7 cellular contexts compared by ENCODE assay signal in the genomic region with DNA sequence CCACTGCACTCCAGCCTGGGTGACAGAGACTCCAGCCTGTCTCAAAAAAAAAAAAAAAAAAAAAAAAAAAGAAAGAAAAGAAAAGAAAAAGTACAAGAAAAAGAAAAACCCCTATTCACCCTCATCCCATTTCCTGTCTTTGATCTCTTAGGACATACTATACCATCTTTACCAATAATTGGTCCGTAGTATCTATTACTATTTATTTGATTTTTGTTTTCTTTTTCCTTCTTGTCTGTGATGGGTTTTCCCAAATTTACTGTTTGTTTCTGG. TPM values are rescaled to one million over a fixed set of nuclear protein-coding genes. Genes with fewer than 3 reads are reported as not detected.
DNase-seq lines count a peak whose midpoint lies in the region; ATAC-seq and TF ChIP-seq lines count a peak whose summit lies in the region.

No MANE protein-coding gene starts in this region.

- no peaks in the 10 kb centered on the region for H3K9me2 ChIP-seq in GM23248 (ENCODE audit: insufficient read depth)

- ATAC-seq in psoas muscle, result no peak
- no peak for ATAC-seq in GM21526 (IDR thresholded peaks at IDR 0.05; ENCODE audit: low FRiP score, unreplicated experiment)
- ATAC-seq in GM21515 (IDR thresholded peaks at IDR 0.05; ENCODE audit: unreplicated experiment), result no peak

- H3K36me3 ChIP-seq in GM23248 (ENCODE audit: low read depth), result no peaks in the 10 kb centered on the region
- H3K36me3 ChIP-seq in NT2/D1 (ENCODE audit: insufficient read depth, insufficient read length, low read length), result no peaks in the 10 kb centered on the region
- no peaks in the 10 kb centered on the region for H3K36me3 ChIP-seq in ectodermal cell (ENCODE audit: control insufficient read depth, insufficient read depth, low read length)
- H3K36me3 ChIP-seq in psoas muscle (ENCODE audit: insufficient read depth in 1 of 2, low read depth in 1 of 2), result no peaks in the 10 kb centered on the region

- H3K4me3 ChIP-seq in GM23248, result peak overlapping the region; percentile 97
- peak overlapping the region; percentile 56 for H3K4me3 ChIP-seq in NT2/D1 (ENCODE audit: insufficient read length, low read depth)
- H3K4me3 ChIP-seq in ectodermal cell (ENCODE audit: insufficient read depth, low read depth, low read length), result peak overlapping the region; percentile 79
- peak overlapping the region; percentile 76 for H3K4me3 ChIP-seq in psoas muscle

- H3K9ac ChIP-seq in GM23248 (0 out of 2 replicates have a peak overlapping the region, but pooled peaks have one; percentile 77), NT2/D1 (ENCODE audit: insufficient read length, low read depth) (no peak overlapping the region)

- peak overlapping the region; percentile 86 for H3K4me2 ChIP-seq in GM23248 (ENCODE audit: unreplicated experiment)

- TF ChIP-seq CTCF in psoas muscle (IDR thresholded peaks at IDR 0.05), result no peak

- H3K27ac ChIP-seq in GM23248 (peak overlapping the region; percentile 63; the same call in 1 of the 2 replicates), ectodermal cell (ENCODE audit: insufficient read depth, low read depth, low read length, poor library complexity, severe bottlenecking) (no peak overlapping the region), psoas muscle (peak overlapping the region; percentile 74)

- no peaks in the 10 kb centered on the region for H3K79me2 ChIP-seq in GM23248 (ENCODE audit: insufficient read depth)

- 4 to 13% methylated on average over 1 of the region's 1 CpG for WGBS in GM23248 (ENCODE audit: low coverage in 1 of 2, low lambda C conversion rate in 2 of 2, missing lambda C conversion rate in 2 of 2), 2 experiments
- no CpG with 5 or more reads among the region's 1 CpG for WGBS in ectodermal cell, 2 experiments
- WGBS in psoas muscle, 3 donors, result 31 to 36% (median 33%) methylated on average over 1 of the region's 1 CpG

- H4K20me1 ChIP-seq in GM23248 (ENCODE audit: insufficient read depth), result no peaks in the 10 kb centered on the region

- H3K27me3 ChIP-seq in GM23248 (replicated peaks; ENCODE audit: insufficient read depth) (no peaks in the 10 kb centered on the region), NT2/D1 (ENCODE audit: insufficient read depth, insufficient read length) (peaks cover 5% of the 10 kb centered on the region), ectodermal cell (ENCODE audit: control insufficient read depth, insufficient read depth, low read length, poor library complexity, severe bottlenecking) (peaks cover 5% of the 10 kb centered on the region), psoas muscle (ENCODE audit: insufficient read depth in 3 of 3, low read length in 2 of 3) (no peaks in the 10 kb centered on the region)

- no peak for DNase-seq in GM23248
- DNase-seq in NT2/D1 (ENCODE audit: low read depth, low spot score), result no peak
- no peak for DNase-seq in psoas muscle
- DNase-seq in NCI-H2107 (lab: John Stamatoyannopoulos, UW), result no peak

- in situ Hi-C loops in GM23248 (cut with MboI), result no loop called here

- H3F3A ChIP-seq in GM23248 (ENCODE audit: insufficient read depth), result peaks cover 24% of the 10 kb centered on the region

- intact Hi-C loops in psoas muscle (cut with DNase I), result no loop called here

- peaks cover 3% of the 10 kb centered on the region; the same call in 1 of the 2 replicates for H3K4me1 ChIP-seq in GM23248 (ENCODE audit: insufficient read depth)
- no peaks in the 10 kb centered on the region for H3K4me1 ChIP-seq in NT2/D1 (ENCODE audit: insufficient read depth, insufficient read length)
- H3K4me1 ChIP-seq in ectodermal cell (ENCODE audit: control insufficient read depth, insufficient read depth, low read length), result peaks cover 6% of the 10 kb centered on the region
- H3K4me1 ChIP-seq in psoas muscle, result peaks cover 17% of the 10 kb centered on the region

- H3K9me3 ChIP-seq in GM23248 (ENCODE audit: low read depth), result no peaks in the 10 kb centered on the region
- no peaks in the 10 kb centered on the region for H3K9me3 ChIP-seq in NT2/D1 (ENCODE audit: insufficient read depth, low read length)
- H3K9me3 ChIP-seq in ectodermal cell (ENCODE audit: control insufficient read depth, low read length), result no peaks in the 10 kb centered on the region
- H3K9me3 ChIP-seq in psoas muscle, result no peaks in the 10 kb centered on the region

- H2AFZ ChIP-seq in GM23248, result no peak overlapping the region

RNA-seq across cellular contexts. Expression of gene PDIA4, which starts 41.6 kb away (rescaled TPM):
- total RNA-seq in GM23248 (2014; rRNA removed; shearing (Covaris generic)), result 191 and 196 TPM in 2 replicates
- polyA plus RNA-seq in GM23248 (2016; fragmentation: Nextera tagmentation; extraction: Ambion mirVana), result 204 and 210 TPM in 2 replicates
- 174 TPM for polyA plus RNA-seq in ectodermal cell (2013, experiment 1 of 4)
- polyA plus RNA-seq in ectodermal cell (2013, experiment 2 of 4), result 149 TPM
- 114 TPM for polyA plus RNA-seq in ectodermal cell (2013, experiment 3 of 4)
- polyA plus RNA-seq in ectodermal cell (2013, experiment 4 of 4), result 118 TPM
- 10 to 100 TPM; 11.3 to 17.5 (median 13.8) TPM for total RNA-seq in psoas muscle
- polyA plus RNA-seq in psoas muscle, result 10 to 100 TPM in 2 of 3 donors, 1 to 10 TPM in 1; 9.8 to 29.2 (median 14.5) TPM

Comparison
In these comparisons a context has a peak if more than half of its experiments do, and no peak if none do; other contexts are left out.
1. RNA of gene PDIA4, which starts 41.6 kb away (total RNA-seq): 191 to 196 TPM in GM23248; 11.3 to 17.5 TPM in psoas muscle; every median in the first group is over 10 times any median in the second.
2. Peak in every context shown above with its lines, with median percentiles within 50 percentile points of each other: H3K4me3 ChIP-seq.